ENCODE assay signal across 11 cellular contexts in the genomic region with DNA sequence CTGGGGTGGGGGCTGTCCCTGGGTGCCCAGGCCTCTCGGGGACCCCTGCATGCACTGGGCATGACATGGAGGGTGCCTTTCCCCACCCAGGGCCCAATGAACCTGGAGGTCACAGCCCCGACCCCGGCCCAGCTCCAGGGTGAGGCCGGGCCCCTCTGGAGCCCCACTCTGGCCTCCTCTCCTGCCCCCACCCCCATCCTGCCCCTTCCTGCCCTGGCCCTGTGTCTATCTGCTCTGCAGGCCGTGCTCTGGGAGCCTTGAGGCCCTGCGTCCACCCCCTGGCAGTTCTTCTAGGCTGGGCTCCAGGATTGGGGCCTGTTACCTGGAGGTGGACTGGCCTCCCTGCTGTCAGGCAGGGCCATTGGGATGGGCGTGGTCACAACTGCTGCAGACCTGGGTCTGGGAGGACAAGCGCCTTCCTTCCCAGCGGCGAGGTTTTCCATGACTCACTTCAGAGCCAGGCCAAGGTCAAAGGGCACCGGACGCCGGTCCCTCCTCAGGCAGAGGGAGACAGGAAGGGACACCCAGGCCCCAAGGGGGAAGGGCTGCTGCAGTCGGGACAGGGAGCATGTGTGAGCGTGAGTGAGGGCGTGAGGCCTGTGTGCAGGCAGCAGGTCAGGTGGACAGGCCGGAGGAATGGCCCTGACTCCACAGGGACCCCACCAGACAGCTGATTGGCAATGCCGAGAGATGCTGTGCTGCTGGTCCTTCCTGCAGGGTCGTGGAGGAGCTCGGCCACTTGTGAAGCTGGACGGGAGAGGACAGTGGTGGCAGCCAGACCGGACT. TPM values are rescaled to one million over a fixed set of nuclear protein-coding genes. Genes with fewer than 3 reads are reported as not detected.
A peak's percentile ranks its signal among the peaks of the same experiment; 100 is the strongest.
DNase-seq lines count a peak whose midpoint lies in the region; ATAC-seq and TF ChIP-seq lines count a peak whose summit lies in the region.
"Had no signal": no experiment of that assay in that cellular context is flagged by ENCODE, and none has a peak within 500 bp of the region (broad histone marks: within the 10 kb centered on the region; RNA-seq: fewer than 3 reads in every experiment).

No MANE protein-coding gene starts in this region.

- no peaks in the 10 kb centered on the region for H4K20me1 ChIP-seq in fibroblast of lung (ENCODE audit: control insufficient read depth, extremely low read depth, insufficient read depth, low read length)

- H3K36me3 ChIP-seq in fibroblast of lung (ENCODE audit: control insufficient read depth, insufficient read depth, low read length) (no peaks in the 10 kb centered on the region), muscle layer of duodenum (ENCODE audit: control insufficient read depth in 1 of 2, insufficient read depth in 2 of 2, low read length in 2 of 2) (no peaks in the 10 kb centered on the region), aorta (ENCODE audit: control insufficient read depth in 1 of 2, insufficient read depth in 2 of 2, low read length in 1 of 2) (no peaks in the 10 kb centered on the region), testis (ENCODE audit: low read depth, missing control alignments) (no peaks in the 10 kb centered on the region)

- H3K4me3 ChIP-seq in fibroblast of lung (replicated peaks in 1 of 4; ENCODE audit: control extremely low read depth in 1 of 4, insufficient read depth in 1 of 4, low read depth in 3 of 4, low read length in 4 of 4) (no peak overlapping the region), muscle layer of duodenum (ENCODE audit: low read depth in 1 of 2, low read length in 2 of 2) (no peak overlapping the region), aorta (ENCODE audit: low read length in 2 of 2) (no peak overlapping the region), testis (no peak overlapping the region)

- peak overlapping the region; percentile 62 for H3K9ac ChIP-seq in fibroblast of lung (ENCODE audit: insufficient read depth, low read length)

- no peaks in the 10 kb centered on the region for H3K27me3 ChIP-seq in fibroblast of lung (ENCODE audit: control insufficient read depth, insufficient read depth, low read length)
- no peaks in the 10 kb centered on the region for H3K27me3 ChIP-seq in muscle layer of duodenum (ENCODE audit: low read depth, low read length)
- no peaks in the 10 kb centered on the region for H3K27me3 ChIP-seq in aorta (ENCODE audit: control insufficient read depth in 1 of 2, insufficient read depth in 2 of 2, low read length in 1 of 2)
- no peaks in the 10 kb centered on the region for H3K27me3 ChIP-seq in testis

- TF ChIP-seq CTCF in fibroblast of lung (conservative IDR thresholded peaks at IDR 0.05 in 1 of 2, IDR thresholded peaks at IDR 0.05 in 1 of 2; ENCODE audit: low read depth in 1 of 2, low read length in 2 of 2) (no peak), mesothelial cell of epicardium (IDR thresholded peaks at IDR 0.05; ENCODE audit: unreplicated experiment) (no peak), testis (IDR thresholded peaks at IDR 0.05) (no peak)

- no peaks in the 10 kb centered on the region for H3K9me3 ChIP-seq in fibroblast of lung (ENCODE audit: control insufficient read depth, insufficient read depth, low read depth, low read length)
- no peaks in the 10 kb centered on the region for H3K9me3 ChIP-seq in muscle layer of duodenum (ENCODE audit: control insufficient read depth in 1 of 2, low read length in 2 of 2)
- no peaks in the 10 kb centered on the region for H3K9me3 ChIP-seq in aorta (ENCODE audit: control insufficient read depth, low read length)
- no peaks in the 10 kb centered on the region for H3K9me3 ChIP-seq in testis

- 59 to 66% methylated on average over 22 of the region's 22 CpGs for whole genome bisulfite sequencing in aorta, 2 donors
- 68 to 83% methylated on average over 13 to 22 of the region's 22 CpGs for WGBS in testis, 2 donors

- no peaks in the 10 kb centered on the region for H3K79me2 ChIP-seq in fibroblast of lung (ENCODE audit: control insufficient read depth, insufficient read depth, low read length)

- peak; percentile 13 for ATAC-seq in stimulated activated naive CD8-positive, alpha-beta T cell treated with anti-CD3 and anti-CD28 coated beads, Interleukin-15, amount 100 ng/mL, for 72 hours
- ATAC-seq in stimulated activated naive CD8-positive, alpha-beta T cell treated with anti-CD3 and anti-CD28 coated beads, Interleukin-15, Interleukin-2, amounts not matched to agents 100 U/mL and 50 U/mL, for 24 hours: no peak
- peak; percentile 61 for ATAC-seq in aorta (ENCODE audit: low FRiP score)
- ATAC-seq: T-cell had no signal

- no peak for DNase-seq in stimulated activated naive CD8-positive, alpha-beta T cell treated with anti-CD3 and anti-CD28 coated beads, Interleukin-15, amount 100 ng/mL, for 72 hours
- DNase-seq in stimulated activated naive CD8-positive, alpha-beta T cell treated with anti-CD3 and anti-CD28 coated beads, Interleukin-15, Interleukin-2, amounts not matched to agents 100 U/mL and 50 U/mL, for 24 hours: no peak
- DNase-seq in fibroblast of lung (ENCODE audit: low read depth in 2 of 2): peak; percentile 52 to 83
- DNase-seq in aorta: peak; percentile 91 to 92
- no peak for DNase-seq in RPMI8226
- DNase-seq in mesothelial cell of epicardium (ENCODE audit: low spot score in 2 of 2, unreplicated experiment in 2 of 2): no peak
- no peak for DNase-seq in testis
- DNase-seq: glutamatergic neuron, NCI-H1417 had no signal

- no peaks in the 10 kb centered on the region for H3K27me3 Mint-ChIP-seq in stimulated activated naive CD8-positive, alpha-beta T cell treated with anti-CD3 and anti-CD28 coated beads, Interleukin-15, amount 100 ng/mL, for 72 hours
- no peaks in the 10 kb centered on the region for H3K27me3 Mint-ChIP-seq in mesothelial cell of epicardium (ENCODE audit: low read depth)

- peak overlapping the region; percentile 5 for H3K4me2 ChIP-seq in fibroblast of lung (ENCODE audit: extremely low read depth, insufficient read depth, low read length)

- no peak overlapping the region for H2AFZ ChIP-seq in fibroblast of lung (ENCODE audit: low read length)

- H3K36me3 Mint-ChIP-seq in mesothelial cell of epicardium: no peaks in the 10 kb centered on the region
- H3K36me3 Mint-ChIP-seq: T-cell had no signal

- no peak for TF ChIP-seq POLR2A in testis (IDR thresholded peaks at IDR 0.05)

- H3K27ac Mint-ChIP-seq in stimulated activated naive CD8-positive, alpha-beta T cell treated with anti-CD3 and anti-CD28 coated beads, Interleukin-15, amount 100 ng/mL, for 72 hours: no peak overlapping the region
- no peak overlapping the region for H3K27ac Mint-ChIP-seq in mesothelial cell of epicardium
- H3K27ac Mint-ChIP-seq: T-cell had no signal

- H3K4me1 ChIP-seq in fibroblast of lung (ENCODE audit: control insufficient read depth, extremely low read depth, insufficient read depth, low read length) (peaks cover 41% of the 10 kb centered on the region), muscle layer of duodenum (ENCODE audit: control insufficient read depth in 1 of 2, insufficient read depth in 2 of 2, low read length in 2 of 2) (peaks cover 6 to 34% of the 10 kb centered on the region in 2 donors), aorta (ENCODE audit: control insufficient read depth in 1 of 2, insufficient read depth in 2 of 2, low read length in 2 of 2) (no peaks in the 10 kb centered on the region), testis (peaks cover 7% of the 10 kb centered on the region)

- H3K27ac ChIP-seq in fibroblast of lung (ENCODE audit: insufficient read depth, low read length) (peak overlapping the region; percentile 81), muscle layer of duodenum (ENCODE audit: low read length) (peak overlapping the region; percentile 56), aorta (ENCODE audit: low read depth in 1 of 2, low read length in 2 of 2) (peak overlapping the region; percentile 83 to 84), testis (peak overlapping the region in 1 of 2 donors; percentile 61)

- peaks cover 30% of the 10 kb centered on the region for H3K4me1 Mint-ChIP-seq in stimulated activated naive CD8-positive, alpha-beta T cell treated with anti-CD3 and anti-CD28 coated beads, Interleukin-15, amount 100 ng/mL, for 72 hours
- peaks cover 6% of the 10 kb centered on the region for H3K4me1 Mint-ChIP-seq in mesothelial cell of epicardium

- intact Hi-C loops in aorta (cut with DNase I): loop anchor here in 1 of 2 donors (1.0 kb wide), 1 partner anchor 24 kb away; no protein-coding TSS in a partner anchor
- intact Hi-C loops in testis (cut with DNase I; ENCODE audit: low total_unique reads): no loop called here

- H3K4me3 Mint-ChIP-seq in stimulated activated naive CD8-positive, alpha-beta T cell treated with anti-CD3 and anti-CD28 coated beads, Interleukin-15, amount 100 ng/mL, for 72 hours: no peak overlapping the region
- no peak overlapping the region for H3K4me3 Mint-ChIP-seq in mesothelial cell of epicardium
- H3K4me3 Mint-ChIP-seq: T-cell had no signal

- H3K9me3 Mint-ChIP-seq in stimulated activated naive CD8-positive, alpha-beta T cell treated with anti-CD3 and anti-CD28 coated beads, Interleukin-15, amount 100 ng/mL, for 72 hours: no peaks in the 10 kb centered on the region
- peaks cover 9% of the 10 kb centered on the region for H3K9me3 Mint-ChIP-seq in mesothelial cell of epicardium
- H3K9me3 Mint-ChIP-seq: T-cell had no signal

RNA-seq across cellular contexts. Expression of gene POFUT2, which starts 31.1 kb away (rescaled TPM):
- total RNA-seq in fibroblast of lung (34.2 and 56.0 TPM in 2 replicates), aorta (10 to 100 TPM; 35.8 to 52.2 TPM), mesothelial cell of epicardium (62.5 to 64.7 TPM (median 63.4 TPM) in 3 replicates), testis (10 to 100 TPM; 49.9 to 55.9 TPM)
- polyA plus RNA-seq in fibroblast of lung (39.3 and 60.3 TPM in 2 replicates), aorta (10 to 100 TPM; 12.6 to 49.1 TPM), testis (ENCODE audit: insufficient read depth, low read depth, low replicate concordance) (63.3 TPM)
- polyA plus RNA-seq in fibroblast of lung (2012): 44.4 and 66.5 TPM in 2 replicates
- polyA minus RNA-seq in fibroblast of lung (ENCODE audit: low replicate concordance): 24.8 and 27.4 TPM in 2 replicates

Comparison
In these comparisons a context has a peak if more than half of its experiments do, and no peak if none do; other contexts are left out.
1. DNase-seq: peak in fibroblast of lung (2 of 2) and aorta (2 of 2); none in stimulated activated naive CD8-positive, alpha-beta T cell treated with anti-CD3 and anti-CD28 coated beads, Interleukin-15, amount 100 ng/mL, for 72 hours (0 of 2), stimulated activated naive CD8-positive, alpha-beta T cell treated with anti-CD3 and anti-CD28 coated beads, Interleukin-15, Interleukin-2, amounts not matched to agents 100 U/mL and 50 U/mL, for 24 hours (single experiment), RPMI8226 (single experiment), mesothelial cell of epicardium (0 of 2) and testis (single experiment).